1 cellular context compared by ENCODE assay signal in the genomic region with DNA sequence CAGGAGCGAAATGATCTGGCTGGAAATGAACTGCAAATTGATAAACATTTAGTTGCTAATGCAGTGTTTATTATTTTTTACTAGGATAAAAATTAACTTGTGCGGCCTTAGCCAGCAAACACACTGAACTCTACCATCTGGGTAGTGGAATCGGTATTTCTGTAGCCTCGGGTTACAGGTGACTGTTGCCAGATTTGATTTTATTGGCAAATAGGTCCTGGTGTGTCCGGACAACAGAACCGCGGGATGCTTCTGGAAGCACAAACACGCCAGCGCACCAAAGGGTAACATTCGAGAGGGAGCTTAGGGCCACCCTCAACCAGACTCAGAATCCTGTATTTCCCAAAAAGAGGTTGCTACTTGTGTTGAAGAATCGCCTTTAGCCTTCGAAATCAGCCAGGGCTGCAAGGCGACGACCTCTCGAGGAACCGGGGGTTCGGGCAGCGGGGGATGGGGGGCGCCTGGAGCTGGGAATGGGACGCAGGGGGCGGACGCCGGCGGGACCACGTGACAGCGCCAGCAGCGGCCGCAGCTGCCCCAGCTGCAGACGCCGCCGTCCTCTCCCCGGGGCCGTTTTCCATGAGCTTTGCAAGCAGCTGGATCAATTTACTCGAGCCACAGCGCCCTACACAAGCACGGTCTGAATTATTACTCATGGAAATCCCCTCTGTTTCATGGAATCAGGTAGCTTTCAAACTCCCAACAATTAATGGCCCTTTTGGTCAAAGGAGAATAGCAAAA.
TF ChIP-seq lines count a peak whose summit lies in the region.

No MANE protein-coding gene starts in this region.

TF ChIP-seq in HEK293, 187 proteins besides CTCF, POLR2A, EP300 and RAD21 (continued from another document and continues in another):
- TF ChIP-seq ZNF843 (tag by site-specific recombination; IDR thresholded peaks at IDR 0.05) (0 out of 2 replicates have a peak, but pooled peaks have one; percentile 18), HOXD13 (CRISPR knock-in tag; IDR thresholded peaks at IDR 0.05; ENCODE audit: borderline replicate concordance) (no peak), ZNF366 (tag by site-specific recombination; conservative IDR thresholded peaks at IDR 0.05) (no peak), ZFP69B (tag by site-specific recombination; IDR thresholded peaks at IDR 0.05) (no peak; the same call in 1 of the 2 replicates), ZNF596 (tag by site-specific recombination; IDR thresholded peaks at IDR 0.05) (no peak), ZNF132 (tag by site-specific recombination; IDR thresholded peaks at IDR 0.05; ENCODE audit: borderline replicate concordance) (no peak), ZNF707 (tag by site-specific recombination; IDR thresholded peaks at IDR 0.05) (no peak), ZBTB17 (tag by site-specific recombination; IDR thresholded peaks at IDR 0.05) (peak; percentile 35; the same call in 1 of the 2 replicates), TCF7L2 (IDR thresholded peaks at IDR 0.05; ENCODE audit: borderline replicate concordance, low read depth, low read length) (no peak), ZNF837 (tag by site-specific recombination; IDR thresholded peaks at IDR 0.05) (no peak), ZNF175 (tag by site-specific recombination; IDR thresholded peaks at IDR 0.05) (no peak), ZNF560 (tag by site-specific recombination; IDR thresholded peaks at IDR 0.05; ENCODE audit: borderline replicate concordance) (no peak), ZBTB21 (tag by site-specific recombination; IDR thresholded peaks at IDR 0.05) (no peak), ZNF768 (tag by site-specific recombination; IDR thresholded peaks at IDR 0.05) (no peak), ZNF626 (tag by site-specific recombination; IDR thresholded peaks at IDR 0.05) (no peak), WT1 (tag by site-specific recombination; IDR thresholded peaks at IDR 0.05) (no peak), ZNF133 (tag by site-specific recombination; IDR thresholded peaks at IDR 0.05) (no peak), ZNF350 (tag by site-specific recombination; IDR thresholded peaks at IDR 0.05) (no peak), HOXA7 (CRISPR knock-in tag; IDR thresholded peaks at IDR 0.05; ENCODE audit: borderline replicate concordance) (no peak), ZNF830 (tag by site-specific recombination; IDR thresholded peaks at IDR 0.05; ENCODE audit: low read depth) (no peak), ZNF10 (tag by site-specific recombination; IDR thresholded peaks at IDR 0.05) (no peak), ZNF670 (tag by site-specific recombination; IDR thresholded peaks at IDR 0.05; ENCODE audit: low read depth) (no peak), GLI2 (tag by site-specific recombination; IDR thresholded peaks at IDR 0.05; ENCODE audit: borderline replicate concordance, low read depth) (no peak), ZNF501 (tag by site-specific recombination; IDR thresholded peaks at IDR 0.05) (peak; percentile 52; the same call in 1 of the 2 replicates), ZNF701 (tag by site-specific recombination; IDR thresholded peaks at IDR 0.05) (no peak), ZNF664 (tag by site-specific recombination; IDR thresholded peaks at IDR 0.05) (no peak)
- TF ChIP-seq, protein P1, sequence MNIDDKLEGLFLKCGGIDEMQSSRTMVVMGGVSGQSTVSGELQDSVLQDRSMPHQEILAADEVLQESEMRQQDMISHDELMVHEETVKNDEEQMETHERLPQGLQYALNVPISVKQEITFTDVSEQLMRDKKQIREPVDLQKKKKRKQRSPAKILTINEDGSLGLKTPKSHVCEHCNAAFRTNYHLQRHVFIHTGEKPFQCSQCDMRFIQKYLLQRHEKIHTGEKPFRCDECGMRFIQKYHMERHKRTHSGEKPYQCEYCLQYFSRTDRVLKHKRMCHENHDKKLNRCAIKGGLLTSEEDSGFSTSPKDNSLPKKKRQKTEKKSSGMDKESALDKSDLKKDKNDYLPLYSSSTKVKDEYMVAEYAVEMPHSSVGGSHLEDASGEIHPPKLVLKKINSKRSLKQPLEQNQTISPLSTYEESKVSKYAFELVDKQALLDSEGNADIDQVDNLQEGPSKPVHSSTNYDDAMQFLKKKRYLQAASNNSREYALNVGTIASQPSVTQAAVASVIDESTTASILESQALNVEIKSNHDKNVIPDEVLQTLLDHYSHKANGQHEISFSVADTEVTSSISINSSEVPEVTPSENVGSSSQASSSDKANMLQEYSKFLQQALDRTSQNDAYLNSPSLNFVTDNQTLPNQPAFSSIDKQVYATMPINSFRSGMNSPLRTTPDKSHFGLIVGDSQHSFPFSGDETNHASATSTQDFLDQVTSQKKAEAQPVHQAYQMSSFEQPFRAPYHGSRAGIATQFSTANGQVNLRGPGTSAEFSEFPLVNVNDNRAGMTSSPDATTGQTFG (tag by site-specific recombination; IDR thresholded peaks at IDR 0.05; ENCODE audit: borderline replicate concordance): no peak
- TF ChIP-seq, protein P2, sequence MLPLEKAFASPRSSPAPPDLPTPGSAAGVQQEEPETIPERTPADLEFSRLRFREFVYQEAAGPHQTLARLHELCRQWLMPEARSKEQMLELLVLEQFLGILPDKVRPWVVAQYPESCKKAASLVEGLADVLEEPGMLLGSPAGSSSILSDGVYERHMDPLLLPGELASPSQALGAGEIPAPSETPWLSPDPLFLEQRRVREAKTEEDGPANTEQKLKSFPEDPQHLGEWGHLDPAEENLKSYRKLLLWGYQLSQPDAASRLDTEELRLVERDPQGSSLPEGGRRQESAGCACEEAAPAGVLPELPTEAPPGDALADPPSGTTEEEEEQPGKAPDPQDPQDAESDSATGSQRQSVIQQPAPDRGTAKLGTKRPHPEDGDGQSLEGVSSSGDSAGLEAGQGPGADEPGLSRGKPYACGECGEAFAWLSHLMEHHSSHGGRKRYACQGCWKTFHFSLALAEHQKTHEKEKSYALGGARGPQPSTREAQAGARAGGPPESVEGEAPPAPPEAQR (tag by site-specific recombination; IDR thresholded peaks at IDR 0.05): no peak
- TF ChIP-seq, protein P3, sequence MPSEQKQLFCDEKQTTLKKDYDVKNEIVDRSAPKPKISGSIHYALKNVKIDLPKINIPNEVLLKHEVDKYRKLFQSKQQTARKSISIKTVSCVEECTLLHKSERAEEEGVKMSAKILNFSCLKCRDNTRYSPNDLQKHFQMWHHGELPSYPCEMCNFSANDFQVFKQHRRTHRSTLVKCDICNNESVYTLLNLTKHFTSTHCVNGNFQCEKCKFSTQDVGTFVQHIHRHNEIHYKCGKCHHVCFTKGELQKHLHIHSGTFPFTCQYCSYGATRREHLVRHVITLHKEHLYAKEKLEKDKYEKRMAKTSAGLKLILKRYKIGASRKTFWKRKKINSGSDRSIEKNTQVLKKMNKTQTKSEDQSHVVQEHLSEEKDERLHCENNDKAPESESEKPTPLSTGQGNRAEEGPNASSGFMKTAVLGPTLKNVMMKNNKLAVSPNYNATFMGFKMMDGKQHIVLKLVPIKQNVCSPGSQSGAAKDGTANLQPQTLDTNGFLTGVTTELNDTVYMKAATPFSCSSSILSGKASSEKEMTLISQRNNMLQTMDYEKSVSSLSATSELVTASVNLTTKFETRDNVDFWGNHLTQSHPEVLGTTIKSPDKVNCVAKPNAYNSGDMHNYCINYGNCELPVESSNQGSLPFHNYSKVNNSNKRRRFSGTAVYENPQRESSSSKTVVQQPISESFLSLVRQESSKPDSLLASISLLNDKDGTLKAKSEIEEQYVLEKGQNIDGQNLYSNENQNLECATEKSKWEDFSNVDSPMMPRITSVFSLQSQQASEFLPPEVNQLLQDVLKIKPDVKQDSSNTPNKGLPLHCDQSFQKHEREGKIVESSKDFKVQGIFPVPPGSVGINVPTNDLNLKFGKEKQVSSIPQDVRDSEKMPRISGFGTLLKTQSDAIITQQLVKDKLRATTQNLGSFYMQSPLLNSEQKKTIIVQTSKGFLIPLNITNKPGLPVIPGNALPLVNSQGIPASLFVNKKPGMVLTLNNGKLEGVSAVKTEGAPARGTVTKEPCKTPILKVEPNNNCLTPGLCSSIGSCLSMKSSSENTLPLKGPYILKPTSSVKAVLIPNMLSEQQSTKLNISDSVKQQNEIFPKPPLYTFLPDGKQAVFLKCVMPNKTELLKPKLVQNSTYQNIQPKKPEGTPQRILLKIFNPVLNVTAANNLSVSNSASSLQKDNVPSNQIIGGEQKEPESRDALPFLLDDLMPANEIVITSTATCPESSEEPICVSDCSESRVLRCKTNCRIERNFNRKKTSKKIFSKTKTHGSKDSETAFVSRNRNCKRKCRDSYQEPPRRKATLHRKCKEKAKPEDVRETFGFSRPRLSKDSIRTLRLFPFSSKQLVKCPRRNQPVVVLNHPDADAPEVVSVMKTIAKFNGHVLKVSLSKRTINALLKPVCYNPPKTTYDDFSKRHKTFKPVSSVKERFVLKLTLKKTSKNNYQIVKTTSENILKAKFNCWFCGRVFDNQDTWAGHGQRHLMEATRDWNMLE (tag by site-specific recombination; conservative IDR thresholded peaks at IDR 0.05; ENCODE audit: low read depth): no peak; the same call in 1 of the 2 replicates
- TF ChIP-seq, protein P4, sequence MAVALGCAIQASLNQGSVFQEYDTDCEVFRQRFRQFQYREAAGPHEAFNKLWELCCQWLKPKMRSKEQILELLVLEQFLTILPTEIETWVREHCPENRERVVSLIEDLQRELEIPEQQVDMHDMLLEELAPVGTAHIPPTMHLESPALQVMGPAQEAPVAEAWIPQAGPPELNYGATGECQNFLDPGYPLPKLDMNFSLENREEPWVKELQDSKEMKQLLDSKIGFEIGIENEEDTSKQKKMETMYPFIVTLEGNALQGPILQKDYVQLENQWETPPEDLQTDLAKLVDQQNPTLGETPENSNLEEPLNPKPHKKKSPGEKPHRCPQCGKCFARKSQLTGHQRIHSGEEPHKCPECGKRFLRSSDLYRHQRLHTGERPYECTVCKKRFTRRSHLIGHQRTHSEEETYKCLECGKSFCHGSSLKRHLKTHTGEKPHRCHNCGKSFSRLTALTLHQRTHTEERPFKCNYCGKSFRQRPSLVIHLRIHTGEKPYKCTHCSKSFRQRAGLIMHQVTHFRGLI (tag by site-specific recombination; IDR thresholded peaks at IDR 0.05): no peak; the same call in 1 of the 2 replicates
- TF ChIP-seq, protein P5, sequence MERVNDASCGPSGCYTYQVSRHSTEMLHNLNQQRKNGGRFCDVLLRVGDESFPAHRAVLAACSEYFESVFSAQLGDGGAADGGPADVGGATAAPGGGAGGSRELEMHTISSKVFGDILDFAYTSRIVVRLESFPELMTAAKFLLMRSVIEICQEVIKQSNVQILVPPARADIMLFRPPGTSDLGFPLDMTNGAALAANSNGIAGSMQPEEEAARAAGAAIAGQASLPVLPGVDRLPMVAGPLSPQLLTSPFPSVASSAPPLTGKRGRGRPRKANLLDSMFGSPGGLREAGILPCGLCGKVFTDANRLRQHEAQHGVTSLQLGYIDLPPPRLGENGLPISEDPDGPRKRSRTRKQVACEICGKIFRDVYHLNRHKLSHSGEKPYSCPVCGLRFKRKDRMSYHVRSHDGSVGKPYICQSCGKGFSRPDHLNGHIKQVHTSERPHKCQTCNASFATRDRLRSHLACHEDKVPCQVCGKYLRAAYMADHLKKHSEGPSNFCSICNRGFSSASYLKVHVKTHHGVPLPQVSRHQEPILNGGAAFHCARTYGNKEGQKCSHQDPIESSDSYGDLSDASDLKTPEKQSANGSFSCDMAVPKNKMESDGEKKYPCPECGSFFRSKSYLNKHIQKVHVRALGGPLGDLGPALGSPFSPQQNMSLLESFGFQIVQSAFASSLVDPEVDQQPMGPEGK (tag by site-specific recombination; IDR thresholded peaks at IDR 0.05): peak; percentile 89
- TF ChIP-seq, protein P6, sequence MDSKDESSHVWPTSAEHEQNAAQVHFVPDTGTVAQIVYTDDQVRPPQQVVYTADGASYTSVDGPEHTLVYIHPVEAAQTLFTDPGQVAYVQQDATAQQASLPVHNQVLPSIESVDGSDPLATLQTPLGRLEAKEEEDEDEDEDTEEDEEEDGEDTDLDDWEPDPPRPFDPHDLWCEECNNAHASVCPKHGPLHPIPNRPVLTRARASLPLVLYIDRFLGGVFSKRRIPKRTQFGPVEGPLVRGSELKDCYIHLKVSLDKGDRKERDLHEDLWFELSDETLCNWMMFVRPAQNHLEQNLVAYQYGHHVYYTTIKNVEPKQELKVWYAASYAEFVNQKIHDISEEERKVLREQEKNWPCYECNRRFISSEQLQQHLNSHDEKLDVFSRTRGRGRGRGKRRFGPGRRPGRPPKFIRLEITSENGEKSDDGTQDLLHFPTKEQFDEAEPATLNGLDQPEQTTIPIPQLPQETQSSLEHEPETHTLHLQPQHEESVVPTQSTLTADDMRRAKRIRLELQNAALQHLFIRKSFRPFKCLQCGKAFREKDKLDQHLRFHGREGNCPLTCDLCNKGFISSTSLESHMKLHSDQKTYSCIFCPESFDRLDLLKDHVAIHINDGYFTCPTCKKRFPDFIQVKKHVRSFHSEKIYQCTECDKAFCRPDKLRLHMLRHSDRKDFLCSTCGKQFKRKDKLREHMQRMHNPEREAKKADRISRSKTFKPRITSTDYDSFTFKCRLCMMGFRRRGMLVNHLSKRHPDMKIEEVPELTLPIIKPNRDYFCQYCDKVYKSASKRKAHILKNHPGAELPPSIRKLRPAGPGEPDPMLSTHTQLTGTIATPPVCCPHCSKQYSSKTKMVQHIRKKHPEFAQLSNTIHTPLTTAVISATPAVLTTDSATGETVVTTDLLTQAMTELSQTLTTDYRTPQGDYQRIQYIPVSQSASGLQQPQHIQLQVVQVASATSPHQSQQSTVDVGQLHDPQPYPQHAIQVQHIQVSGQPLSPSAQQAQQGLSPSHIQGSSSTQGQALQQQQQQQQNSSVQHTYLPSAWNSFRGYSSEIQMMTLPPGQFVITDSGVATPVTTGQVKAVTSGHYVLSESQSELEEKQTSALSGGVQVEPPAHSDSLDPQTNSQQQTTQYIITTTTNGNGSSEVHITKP (tag by site-specific recombination; IDR thresholded peaks at IDR 0.05): no peak; the same call in 1 of the 2 replicates
- TF ChIP-seq, protein P7, sequence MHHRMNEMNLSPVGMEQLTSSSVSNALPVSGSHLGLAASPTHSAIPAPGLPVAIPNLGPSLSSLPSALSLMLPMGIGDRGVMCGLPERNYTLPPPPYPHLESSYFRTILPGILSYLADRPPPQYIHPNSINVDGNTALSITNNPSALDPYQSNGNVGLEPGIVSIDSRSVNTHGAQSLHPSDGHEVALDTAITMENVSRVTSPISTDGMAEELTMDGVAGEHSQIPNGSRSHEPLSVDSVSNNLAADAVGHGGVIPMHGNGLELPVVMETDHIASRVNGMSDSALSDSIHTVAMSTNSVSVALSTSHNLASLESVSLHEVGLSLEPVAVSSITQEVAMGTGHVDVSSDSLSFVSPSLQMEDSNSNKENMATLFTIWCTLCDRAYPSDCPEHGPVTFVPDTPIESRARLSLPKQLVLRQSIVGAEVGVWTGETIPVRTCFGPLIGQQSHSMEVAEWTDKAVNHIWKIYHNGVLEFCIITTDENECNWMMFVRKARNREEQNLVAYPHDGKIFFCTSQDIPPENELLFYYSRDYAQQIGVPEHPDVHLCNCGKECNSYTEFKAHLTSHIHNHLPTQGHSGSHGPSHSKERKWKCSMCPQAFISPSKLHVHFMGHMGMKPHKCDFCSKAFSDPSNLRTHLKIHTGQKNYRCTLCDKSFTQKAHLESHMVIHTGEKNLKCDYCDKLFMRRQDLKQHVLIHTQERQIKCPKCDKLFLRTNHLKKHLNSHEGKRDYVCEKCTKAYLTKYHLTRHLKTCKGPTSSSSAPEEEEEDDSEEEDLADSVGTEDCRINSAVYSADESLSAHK (tag by site-specific recombination; IDR thresholded peaks at IDR 0.05): no peak
- TF ChIP-seq, protein P8, sequence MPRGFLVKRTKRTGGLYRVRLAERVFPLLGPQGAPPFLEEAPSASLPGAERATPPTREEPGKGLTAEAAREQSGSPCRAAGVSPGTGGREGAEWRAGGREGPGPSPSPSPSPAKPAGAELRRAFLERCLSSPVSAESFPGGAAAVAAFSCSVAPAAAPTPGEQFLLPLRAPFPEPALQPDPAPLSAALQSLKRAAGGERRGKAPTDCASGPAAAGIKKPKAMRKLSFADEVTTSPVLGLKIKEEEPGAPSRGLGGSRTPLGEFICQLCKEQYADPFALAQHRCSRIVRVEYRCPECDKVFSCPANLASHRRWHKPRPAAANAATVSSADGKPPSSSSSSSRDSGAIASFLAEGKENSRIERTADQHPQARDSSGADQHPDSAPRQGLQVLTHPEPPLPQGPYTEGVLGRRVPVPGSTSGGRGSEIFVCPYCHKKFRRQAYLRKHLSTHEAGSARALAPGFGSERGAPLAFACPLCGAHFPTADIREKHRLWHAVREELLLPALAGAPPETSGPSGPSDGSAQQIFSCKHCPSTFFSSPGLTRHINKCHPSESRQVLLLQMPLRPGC (tag by site-specific recombination; IDR thresholded peaks at IDR 0.05): no peak
